9 cellular contexts compared by ENCODE assay signal in genomic region chr13:114129649-114130062, GRCh38. TPM values are rescaled to one million over a fixed set of nuclear protein-coding genes. Genes with fewer than 3 reads are reported as not detected.
DNase-seq lines count a peak whose midpoint lies in the region; ATAC-seq lines count a peak whose summit lies in the region.
"Had no signal": no experiment of that assay in that cellular context is flagged by ENCODE, and none has a peak within 500 bp of the region (broad histone marks: within the 10 kb centered on the region; RNA-seq: fewer than 3 reads in every experiment).

No MANE protein-coding gene starts in this region.

- H4K8ac ChIP-seq in trophoblast cell (ENCODE audit: low read depth, low read length) = no peak overlapping the region

- H4K91ac ChIP-seq in trophoblast cell (ENCODE audit: low read depth, low read length) = no peak overlapping the region

- H3K14ac ChIP-seq in trophoblast cell (ENCODE audit: low read length) = no peak overlapping the region

- no peaks in the 10 kb centered on the region for H3K27me3 ChIP-seq in trophoblast cell (ENCODE audit: insufficient read depth, low read length)

- H2BK120ac ChIP-seq in trophoblast cell (ENCODE audit: insufficient read depth, low read length, poor library complexity) = no peak overlapping the region

- H3K4ac ChIP-seq in trophoblast cell (ENCODE audit: low read depth, low read length) = peak overlapping the region; percentile 47

- H4K12ac ChIP-seq in trophoblast cell (ENCODE audit: low read depth, low read length) = no peak overlapping the region

- WGBS in trophoblast cell (ENCODE audit: extremely low coverage, insufficient coverage, insufficient read length) = no CpG with 5 or more reads among the region's 9 CpGs

- peaks cover 23 to 35% of the 10 kb centered on the region in 2 experiments for H3K4me1 ChIP-seq in trophoblast cell (ENCODE audit: control insufficient read depth in 1 of 2, insufficient read depth in 2 of 2, low read length in 2 of 2)

- H3K18ac ChIP-seq in trophoblast cell (ENCODE audit: low read length) = peak overlapping the region; percentile 26

- no peak overlapping the region for H2BK12ac ChIP-seq in trophoblast cell (ENCODE audit: low read length)

- H3K79me2 ChIP-seq in trophoblast cell (ENCODE audit: control insufficient read depth, insufficient read depth, low read length, poor library complexity) = peaks cover 11% of the 10 kb centered on the region

- H3K4me3 ChIP-seq in trophoblast cell (ENCODE audit: low read depth, low read length) = no peak overlapping the region

- H2BK5ac ChIP-seq in trophoblast cell (ENCODE audit: low read depth, low read length, poor library complexity) = no peak overlapping the region

- H3K9ac ChIP-seq in trophoblast cell (ENCODE audit: low read length) = no peak overlapping the region

- H2AK5ac ChIP-seq in trophoblast cell (ENCODE audit: low read length) = no peak overlapping the region

- H2AFZ ChIP-seq in trophoblast cell (ENCODE audit: insufficient read depth, low read length, poor library complexity) = peak overlapping the region; percentile 17

- H3K9me3 ChIP-seq in trophoblast cell (ENCODE audit: insufficient read depth, low read depth, low read length) = no peaks in the 10 kb centered on the region

- H3K23ac ChIP-seq in trophoblast cell (ENCODE audit: low read length) = no peak overlapping the region

- H3K27ac ChIP-seq in trophoblast cell (ENCODE audit: low read depth, low read length) = no peak overlapping the region

- H3K79me1 ChIP-seq in trophoblast cell (ENCODE audit: low read length) = peaks cover 24% of the 10 kb centered on the region

- ATAC-seq in GM18870 (IDR thresholded peaks at IDR 0.05; ENCODE audit: unreplicated experiment) = no peak

- H3K36me3 ChIP-seq in trophoblast cell (ENCODE audit: control insufficient read depth in 1 of 2, insufficient read depth in 2 of 2, low read length in 2 of 2) = peaks cover 3% of the 10 kb centered on the region in 2 experiments

- peak; percentile 48 for DNase-seq in GDM1 (lab: John Stamatoyannopoulos, UW)
- peak; percentile 58 for DNase-seq in RKO (ENCODE audit: low spot score)
- DNase-seq in dermis blood vessel endothelial cell = peak; percentile 64
- no peak for DNase-seq in trophoblast cell
- no peak for DNase-seq in NCI-H2081 (lab: John Stamatoyannopoulos, UW)
- no peak for DNase-seq in GOT3 (lab: John Stamatoyannopoulos, UW)
- no peak for DNase-seq in globus pallidus (ENCODE audit: low spot score)
- DNase-seq: NCI-H187 treated with DMSO at 0.1 percent for 48 hours had no signal

- peak overlapping the region; percentile 84 for H3K4me2 ChIP-seq in trophoblast cell (ENCODE audit: low read length)

RNA-seq across cellular contexts. Expression of gene RASA3, which starts 2.8 kb away (rescaled TPM):
- 35.4 and 51.4 TPM in 2 replicates for total RNA-seq in dermis blood vessel endothelial cell
- 12.8 and 13.0 TPM in 2 replicates for polyA plus RNA-seq in trophoblast cell (2013)

RNA-seq across cellular contexts. Expression of gene CFAP97D2, which starts 49.4 kb away (rescaled TPM):
- total RNA-seq in dermis blood vessel endothelial cell = not detected in 2 replicates
- polyA plus RNA-seq in trophoblast cell (2013) = not detected in 2 replicates

Comparison
In these comparisons a context has a peak if more than half of its experiments do, and no peak if none do; other contexts are left out.
1. DNase-seq: peak in GDM1 (single experiment), RKO (single experiment) and dermis blood vessel endothelial cell (single experiment); none in trophoblast cell (0 of 2), NCI-H2081 (0 of 2), GOT3 (single experiment) and globus pallidus (single experiment).